ENCODE assay signal across 15 cellular contexts in genomic region chr3:52714335-52715302, GRCh38. TPM values are rescaled to one million over a fixed set of nuclear protein-coding genes. Genes with fewer than 3 reads are reported as not detected.
DNase-seq lines count a peak whose midpoint lies in the region; ATAC-seq and TF ChIP-seq lines count a peak whose summit lies in the region.
"Had no signal": no experiment of that assay in that cellular context is flagged by ENCODE, and none has a peak within 500 bp of the region (broad histone marks: within the 10 kb centered on the region; RNA-seq: fewer than 3 reads in every experiment).

No MANE protein-coding gene starts in this region.

- no peaks in the 10 kb centered on the region for H3K27me3 ChIP-seq in right cardiac atrium (ENCODE audit: control insufficient read depth, insufficient read depth)
- H3K27me3 ChIP-seq in upper lobe of right lung: no peaks in the 10 kb centered on the region
- no peaks in the 10 kb centered on the region for H3K27me3 ChIP-seq in CD8-positive, alpha-beta T cell (ENCODE audit: insufficient read depth, low read length)
- H3K27me3 ChIP-seq: dorsolateral prefrontal cortex, gastrocnemius medialis had no signal

- no peak overlapping the region for H3K27ac ChIP-seq in right cardiac atrium (ENCODE audit: low read length)
- H3K27ac ChIP-seq in upper lobe of right lung: no peak overlapping the region
- H3K27ac ChIP-seq in CD8-positive, alpha-beta T cell (ENCODE audit: low read depth, low read length): no peak overlapping the region
- H3K27ac ChIP-seq: gastrocnemius medialis had no signal

- H3K9me3 Mint-ChIP-seq in CD8-positive, alpha-beta T cell: peaks cover under 1% of the 10 kb centered on the region
- peaks cover under 1% of the 10 kb centered on the region for H3K9me3 Mint-ChIP-seq in activated CD8-positive, alpha-beta memory T cell treated with anti-CD3 and anti-CD28 coated beads, Interleukin-2, amount 10 ng/mL, durations not matched to agents 7 days and 5 days (ENCODE audit: low read depth)
- H3K9me3 Mint-ChIP-seq: activated T-cell treated with anti-CD3 and anti-CD28 coated beads, Interleukin-2, amount 50 U/mL, for 72 hours had no signal

- no peaks in the 10 kb centered on the region for H3K27me3 Mint-ChIP-seq in CD8-positive, alpha-beta T cell (ENCODE audit: low read depth)
- no peaks in the 10 kb centered on the region for H3K27me3 Mint-ChIP-seq in activated CD8-positive, alpha-beta memory T cell treated with anti-CD3 and anti-CD28 coated beads, Interleukin-2, amount 10 ng/mL, durations not matched to agents 7 days and 5 days
- H3K27me3 Mint-ChIP-seq: memory B cell had no signal

- intact Hi-C loops in right cardiac atrium (cut with DNase I) (no loop called here), mucosa of descending colon (cut with DNase I, micrococcal nuclease) (no loop called here), upper lobe of right lung (cut with DNase I) (no loop called here)
- intact Hi-C loops in CD8-positive, alpha-beta T cell (cut with DNase I, micrococcal nuclease): no loop called here

- CTCF ChIA-PET in CD8-positive, alpha-beta T cell (lab: Charles Lee): no interaction called here
- CTCF ChIA-PET in activated CD8-positive, alpha-beta memory T cell treated with anti-CD3 and anti-CD28 coated beads, Interleukin-2, amount 10 ng/mL, durations not matched to agents 7 days and 5 days (lab: Charles Lee): no interaction called here

- H3K4me3 Mint-ChIP-seq in CD8-positive, alpha-beta T cell: no peak overlapping the region
- H3K4me3 Mint-ChIP-seq in activated CD8-positive, alpha-beta memory T cell treated with anti-CD3 and anti-CD28 coated beads, Interleukin-2, amount 10 ng/mL, durations not matched to agents 7 days and 5 days: no peak overlapping the region
- H3K4me3 Mint-ChIP-seq: activated T-cell treated with anti-CD3 and anti-CD28 coated beads, Interleukin-2, amount 50 U/mL, for 72 hours; memory B cell had no signal

- H3K9me3 ChIP-seq in right cardiac atrium (ENCODE audit: control insufficient read depth, low read length): no peaks in the 10 kb centered on the region
- H3K9me3 ChIP-seq in mucosa of descending colon: no peaks in the 10 kb centered on the region
- no peaks in the 10 kb centered on the region for H3K9me3 ChIP-seq in upper lobe of right lung
- H3K9me3 ChIP-seq in CD8-positive, alpha-beta T cell (ENCODE audit: low read length): no peaks in the 10 kb centered on the region
- H3K9me3 ChIP-seq: gastrocnemius medialis had no signal

- no peak overlapping the region for H3K4me3 ChIP-seq in right cardiac atrium (ENCODE audit: low read length)
- no peak overlapping the region for H3K4me3 ChIP-seq in mucosa of descending colon
- H3K4me3 ChIP-seq in upper lobe of right lung: no peak overlapping the region
- no peak overlapping the region for H3K4me3 ChIP-seq in CD8-positive, alpha-beta T cell (ENCODE audit: low read depth, low read length)
- H3K4me3 ChIP-seq: dorsolateral prefrontal cortex, gastrocnemius medialis had no signal

- peak; percentile 4 to 59 for DNase-seq in NCI-H526 (lab: John Stamatoyannopoulos, UW)
- no peak for DNase-seq in NCI-H526 treated with DMSO at 0.1 percent for 48 hours (lab: John Stamatoyannopoulos, UW)
- DNase-seq in right cardiac atrium: peak; percentile 22 to 64 (median 57)
- DNase-seq in mucosa of descending colon: peak; percentile 69 to 81 (median 72)
- DNase-seq in upper lobe of right lung: no peak
- DNase-seq in CD8-positive, alpha-beta T cell: no peak
- no peak for DNase-seq in activated CD8-positive, alpha-beta memory T cell treated with anti-CD3 and anti-CD28 coated beads, Interleukin-2, amount 10 ng/mL, durations not matched to agents 7 days and 5 days
- DNase-seq in NCI-H2107 treated with DMSO at 0.1 percent for 48 hours (lab: John Stamatoyannopoulos, UW; ENCODE audit: unreplicated experiment): no peak
- DNase-seq: activated T-cell treated with anti-CD3 and anti-CD28 coated beads, Interleukin-2, amount 50 U/mL, for 72 hours; amniotic stem cell; dorsolateral prefrontal cortex; gastrocnemius medialis; substantia nigra; SW 1271 had no signal

- POLR2A ChIA-PET in CD8-positive, alpha-beta T cell (lab: Charles Lee): no interaction called here

- TF ChIP-seq CTCF in mucosa of descending colon (IDR thresholded peaks at IDR 0.05) (no peak), upper lobe of right lung (IDR thresholded peaks at IDR 0.05) (no peak)
- TF ChIP-seq CTCF in CD8-positive, alpha-beta T cell (IDR thresholded peaks at IDR 0.05): no peak

- WGBS in right cardiac atrium: 47% methylated on average over 39 of the region's 39 CpGs

- H3K36me3 Mint-ChIP-seq in CD8-positive, alpha-beta T cell: peaks cover 34% of the 10 kb centered on the region
- peaks cover 15% of the 10 kb centered on the region for H3K36me3 Mint-ChIP-seq in activated CD8-positive, alpha-beta memory T cell treated with anti-CD3 and anti-CD28 coated beads, Interleukin-2, amount 10 ng/mL, durations not matched to agents 7 days and 5 days

- H3K4me1 ChIP-seq in right cardiac atrium (ENCODE audit: control insufficient read depth, insufficient read depth, low read length) (no peaks in the 10 kb centered on the region), mucosa of descending colon (ENCODE audit: low read depth) (peaks cover 5% of the 10 kb centered on the region), upper lobe of right lung (no peaks in the 10 kb centered on the region)
- no peaks in the 10 kb centered on the region for H3K4me1 ChIP-seq in CD8-positive, alpha-beta T cell (ENCODE audit: insufficient read depth, low read length)
- H3K4me1 ChIP-seq: gastrocnemius medialis had no signal

- H3K4me1 Mint-ChIP-seq in CD8-positive, alpha-beta T cell (ENCODE audit: low read depth): peaks cover under 1% of the 10 kb centered on the region
- H3K4me1 Mint-ChIP-seq in activated CD8-positive, alpha-beta memory T cell treated with anti-CD3 and anti-CD28 coated beads, Interleukin-2, amount 10 ng/mL, durations not matched to agents 7 days and 5 days: peaks cover 5% of the 10 kb centered on the region

- ATAC-seq in right cardiac atrium (peak; percentile 50 to 66), mucosa of descending colon (peak; percentile 97), upper lobe of right lung (peak; percentile 51)
- ATAC-seq in CD8-positive, alpha-beta T cell: no peak
- ATAC-seq in activated CD8-positive, alpha-beta memory T cell treated with anti-CD3 and anti-CD28 coated beads, Interleukin-2, amount 10 ng/mL, durations not matched to agents 7 days and 5 days: no peak
- ATAC-seq: activated T-cell treated with anti-CD3 and anti-CD28 coated beads, Interleukin-2, amount 50 U/mL, for 72 hours; gastrocnemius medialis had no signal

- H3K36me3 ChIP-seq in mucosa of descending colon (ENCODE audit: low read depth) (no peaks in the 10 kb centered on the region), upper lobe of right lung (no peaks in the 10 kb centered on the region)
- no peaks in the 10 kb centered on the region for H3K36me3 ChIP-seq in CD8-positive, alpha-beta T cell (ENCODE audit: insufficient read depth, low read length)

- H3K27ac Mint-ChIP-seq in CD8-positive, alpha-beta T cell: no peak overlapping the region
- no peak overlapping the region for H3K27ac Mint-ChIP-seq in activated CD8-positive, alpha-beta memory T cell treated with anti-CD3 and anti-CD28 coated beads, Interleukin-2, amount 10 ng/mL, durations not matched to agents 7 days and 5 days
- H3K27ac Mint-ChIP-seq: activated T-cell treated with anti-CD3 and anti-CD28 coated beads, Interleukin-2, amount 50 U/mL, for 72 hours; memory B cell had no signal

RNA-seq across cellular contexts. Expression of gene SPCS1, which starts 8.7 kb away (rescaled TPM):
- total RNA-seq in right cardiac atrium (10 to 100 TPM; 78.9 to 81.8 (median 79.9) TPM), mucosa of descending colon (100 to 1,000 TPM in 1 of 3 donors, 10 to 100 TPM in 2; 61.0 to 105 (median 80.4) TPM), upper lobe of right lung (76.0 TPM)
- 132 TPM for polyA plus RNA-seq in right cardiac atrium
- total RNA-seq in CD8-positive, alpha-beta T cell: 10 to 100 TPM; 58.5 to 59.6 TPM
- total RNA-seq in activated CD8-positive, alpha-beta memory T cell treated with anti-CD3 and anti-CD28 coated beads, Interleukin-2, amount 10 ng/mL, durations not matched to agents 7 days and 5 days: 100 to 1,000 TPM in 1 of 2 experiments, 10 to 100 TPM in 1; 87.3 to 106 TPM

RNA-seq across cellular contexts. Expression of gene GLT8D1, which starts 9.0 kb away (rescaled TPM):
- total RNA-seq in right cardiac atrium (10 to 100 TPM; 35.6 to 41.8 (median 41.0) TPM), mucosa of descending colon (10 to 100 TPM; 24.4 to 36.0 (median 30.7) TPM), upper lobe of right lung (44.9 TPM)
- 32.9 TPM for polyA plus RNA-seq in right cardiac atrium
- total RNA-seq in CD8-positive, alpha-beta T cell: 10 to 100 TPM in 1 of 2 experiments, 1 to 10 TPM in 1; 9.3 to 11.3 TPM
- total RNA-seq in activated CD8-positive, alpha-beta memory T cell treated with anti-CD3 and anti-CD28 coated beads, Interleukin-2, amount 10 ng/mL, durations not matched to agents 7 days and 5 days: 10 to 100 TPM; 37.0 to 46.3 TPM

RNA-seq across cellular contexts. Expression of gene GNL3, which starts 28.8 kb away (rescaled TPM):
- total RNA-seq in right cardiac atrium (10 to 100 TPM; 25.2 to 43.9 (median 29.1) TPM), mucosa of descending colon (10 to 100 TPM; 39.2 to 54.4 (median 47.7) TPM), upper lobe of right lung (50.6 TPM)
- polyA plus RNA-seq in right cardiac atrium: 27.7 TPM
- total RNA-seq in CD8-positive, alpha-beta T cell: 100 to 1,000 TPM; 110 to 113 TPM
- 100 to 1,000 TPM in 1 of 2 experiments, 10 to 100 TPM in 1; 86.8 to 116 TPM for total RNA-seq in activated CD8-positive, alpha-beta memory T cell treated with anti-CD3 and anti-CD28 coated beads, Interleukin-2, amount 10 ng/mL, durations not matched to agents 7 days and 5 days

RNA-seq across cellular contexts. Expression of gene PBRM1, which starts 28.9 kb away (rescaled TPM):
- total RNA-seq in right cardiac atrium (10 to 100 TPM; 51.4 to 56.8 (median 55.6) TPM), mucosa of descending colon (10 to 100 TPM; 48.5 to 86.1 (median 56.8) TPM), upper lobe of right lung (67.1 TPM)
- polyA plus RNA-seq in right cardiac atrium: 10.0 TPM
- total RNA-seq in CD8-positive, alpha-beta T cell: 10 to 100 TPM; 45.9 to 49.2 TPM
- 10 to 100 TPM; 69.7 to 73.3 TPM for total RNA-seq in activated CD8-positive, alpha-beta memory T cell treated with anti-CD3 and anti-CD28 coated beads, Interleukin-2, amount 10 ng/mL, durations not matched to agents 7 days and 5 days

RNA-seq across cellular contexts. Expression of gene NEK4, which starts 56.1 kb away (rescaled TPM):
- 10 to 100 TPM; 16.4 to 18.2 (median 17.5) TPM for total RNA-seq in right cardiac atrium
- polyA plus RNA-seq in right cardiac atrium: 4.5 TPM
- total RNA-seq in mucosa of descending colon: 10 to 100 TPM; 19.9 to 33.9 (median 20.2) TPM
- 27.2 TPM for total RNA-seq in upper lobe of right lung
- 1 to 10 TPM; 5.1 to 5.6 TPM for total RNA-seq in CD8-positive, alpha-beta T cell
- 10 to 100 TPM; 26.7 to 27.9 TPM for total RNA-seq in activated CD8-positive, alpha-beta memory T cell treated with anti-CD3 and anti-CD28 coated beads, Interleukin-2, amount 10 ng/mL, durations not matched to agents 7 days and 5 days

Comparison
In these comparisons a context has a peak if more than half of its experiments do, and no peak if none do; other contexts are left out.
1. DNase-seq: peak in NCI-H526 (2 of 2), right cardiac atrium (3 of 3) and mucosa of descending colon (3 of 3); none in NCI-H526 treated with DMSO at 0.1 percent for 48 hours (single experiment), upper lobe of right lung (single experiment), CD8-positive, alpha-beta T cell (0 of 7), activated CD8-positive, alpha-beta memory T cell treated with anti-CD3 and anti-CD28 coated beads, Interleukin-2, amount 10 ng/mL, durations not matched to agents 7 days and 5 days (single experiment) and NCI-H2107 treated with DMSO at 0.1 percent for 48 hours (single experiment).
2. ATAC-seq: peak in right cardiac atrium (2 of 2), mucosa of descending colon (single experiment) and upper lobe of right lung (single experiment); none in CD8-positive, alpha-beta T cell (single experiment) and activated CD8-positive, alpha-beta memory T cell treated with anti-CD3 and anti-CD28 coated beads, Interleukin-2, amount 10 ng/mL, durations not matched to agents 7 days and 5 days (single experiment).